2 cellular contexts compared by ENCODE assay signal in genomic region chr5:158967566-158967965, GRCh38.
TF ChIP-seq lines count a peak whose summit lies in the region.

No MANE protein-coding gene starts in this region.

TF ChIP-seq in GM12878, 131 proteins besides CTCF, POLR2A, EP300 and RAD21 (continued from another document):
- TF ChIP-seq RELB (IDR thresholded peaks at IDR 0.05; ENCODE audit: low read depth) (peak; percentile 24; the same call in 1 of the 2 replicates), CREM (IDR thresholded peaks at IDR 0.05; ENCODE audit: low read depth) (no peak), MEF2B (IDR thresholded peaks at IDR 0.05; ENCODE audit: partially characterized antibody, poor library complexity, severe bottlenecking) (peak; percentile 61), SPI1 (IDR thresholded peaks at IDR 0.05; ENCODE audit: borderline replicate concordance, insufficient read depth, low read depth, low read length) (peak; percentile 75), ZZZ3 (IDR thresholded peaks at IDR 0.05; ENCODE audit: control insufficient read depth, insufficient read length, low read depth) (no peak), ATF7 (IDR thresholded peaks at IDR 0.05; ENCODE audit: low read depth) (0 out of 2 replicates have a peak, but pooled peaks have one; percentile 37), IKZF1 (conservative IDR thresholded peaks at IDR 0.05) (peak; percentile 27; the same call in 1 of the 2 replicates), PBX3 (IDR thresholded peaks at IDR 0.05; ENCODE audit: insufficient replicate concordance, low read depth, low read length) (no peak)

TF ChIP-seq in GM23338, 12 proteins besides CTCF, POLR2A, EP300 and RAD21 (continued from another document):
- no peak for TF ChIP-seq ETS1 (IDR thresholded peaks at IDR 0.05)
- no peak for TF ChIP-seq JUNB (IDR thresholded peaks at IDR 0.05; ENCODE audit: unreplicated experiment)
- TF ChIP-seq POLR2AphosphoS5 (IDR thresholded peaks at IDR 0.05; ENCODE audit: low read depth), result no peak
- TF ChIP-seq CREB1 (CRISPR knock-in tag; IDR thresholded peaks at IDR 0.05; ENCODE audit: low read depth), result no peak
- TF ChIP-seq NANOG (IDR thresholded peaks at IDR 0.05; ENCODE audit: borderline replicate concordance), result no peak
- TF ChIP-seq STAT1 (IDR thresholded peaks at IDR 0.05; ENCODE audit: unreplicated experiment), result no peak
- TF ChIP-seq EZH2phosphoT487 (IDR thresholded peaks at IDR 0.05; ENCODE audit: unreplicated experiment), result no peak
- no peak for TF ChIP-seq ZNF114 (CRISPR knock-in tag; IDR thresholded peaks at IDR 0.05)
- TF ChIP-seq ZNF331 (CRISPR knock-in tag; IDR thresholded peaks at IDR 0.05; ENCODE audit: low read depth), result no peak
- no peak for TF ChIP-seq ZNF462 (CRISPR knock-in tag; IDR thresholded peaks at IDR 0.05)
- no peak for TF ChIP-seq EZH2 (IDR thresholded peaks at IDR 0.05; ENCODE audit: low read depth, unreplicated experiment)
